9 cellular contexts compared by ENCODE assay signal in the genomic region with DNA sequence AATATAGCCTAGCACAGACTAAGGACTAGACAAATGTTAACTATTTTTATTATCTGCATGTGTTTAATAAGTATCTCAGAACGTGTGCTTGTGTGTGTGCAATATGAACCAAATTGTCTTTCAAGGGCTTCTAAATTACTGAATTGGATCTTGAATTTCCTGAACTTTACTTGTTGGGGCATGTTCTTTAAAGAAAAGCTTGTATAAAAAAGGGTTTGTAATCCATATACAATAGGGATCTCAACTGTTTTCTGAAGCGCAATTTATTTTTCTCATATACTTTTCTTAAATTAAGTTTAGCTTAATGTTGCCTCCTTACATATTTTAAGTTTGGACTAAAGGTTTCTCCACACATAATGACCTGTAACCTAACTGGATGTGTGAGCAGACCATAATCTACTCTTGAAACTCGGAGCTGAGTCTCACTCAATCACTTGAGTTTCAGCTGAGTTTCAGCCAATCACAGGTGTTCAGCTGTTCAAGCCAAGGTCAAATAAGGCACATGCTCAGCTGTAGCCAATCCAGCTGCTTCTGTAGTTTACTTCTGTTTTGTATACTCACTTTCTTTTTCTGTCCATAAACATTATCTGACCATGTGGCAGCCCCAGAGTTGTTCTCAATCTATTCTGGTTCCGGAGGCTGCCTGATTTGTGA.
DNase-seq lines count a peak whose midpoint lies in the region; ATAC-seq lines count a peak whose summit lies in the region.
"Had no signal": no experiment of that assay in that cellular context is flagged by ENCODE, and none has a peak within 500 bp of the region (broad histone marks: within the 10 kb centered on the region; RNA-seq: fewer than 3 reads in every experiment).

No MANE protein-coding gene starts in this region.

- H3K36me3 Mint-ChIP-seq in IgD-negative memory B cell (no peaks in the 10 kb centered on the region), memory B cell (no peaks in the 10 kb centered on the region)

- no peaks in the 10 kb centered on the region for H3K9me3 Mint-ChIP-seq in IgD-negative memory B cell
- H3K9me3 Mint-ChIP-seq in memory B cell = no peaks in the 10 kb centered on the region

- ATAC-seq in GM18868 (IDR thresholded peaks at IDR 0.05; ENCODE audit: unreplicated experiment) = peak; percentile 79
- peak; percentile 84 for ATAC-seq in GM21737 (IDR thresholded peaks at IDR 0.05; ENCODE audit: unreplicated experiment)
- ATAC-seq in memory B cell (ENCODE audit: low read depth) = peak; percentile 65
- ATAC-seq in activated CD4-positive, CD25-positive, alpha-beta regulatory T cell treated with anti-CD3 and anti-CD28 coated beads, Interleukin-2, amount 50 U/mL, for 24 hours = no peak

- no peak for DNase-seq in memory B cell (ENCODE audit: low spot score in 2 of 2)
- no peak for DNase-seq in activated effector memory CD4-positive, alpha-beta T cell treated with anti-CD3 and anti-CD28 coated beads, Interleukin-2, amount 50 U/mL, for 16 hours
- DNase-seq in cerebellum (ENCODE audit: low spot score) = no peak
- DNase-seq in COLO668 (lab: John Stamatoyannopoulos, UW; ENCODE audit: unreplicated experiment) = no peak
- DNase-seq: tibial artery had no signal

- H3K27me3 Mint-ChIP-seq in IgD-negative memory B cell = peaks cover 1% of the 10 kb centered on the region
- H3K27me3 Mint-ChIP-seq in memory B cell = no peaks in the 10 kb centered on the region

- H3K27ac Mint-ChIP-seq in IgD-negative memory B cell = peak overlapping the region; percentile 83 to 96 (median 87)
- peak overlapping the region; percentile 70 for H3K27ac Mint-ChIP-seq in memory B cell

- H3K4me3 Mint-ChIP-seq in IgD-negative memory B cell (peak overlapping the region in 3 of 4 donors; percentile 72 to 82 (median 73)), memory B cell (peak overlapping the region; percentile 34)

- H3K4me1 Mint-ChIP-seq in IgD-negative memory B cell (peaks cover 26 to 32% (median 30%) of the 10 kb centered on the region in 3 donors), memory B cell (peaks cover 26% of the 10 kb centered on the region)

Comparison
In these comparisons a context has a peak if more than half of its experiments do, and no peak if none do; other contexts are left out.
1. ATAC-seq: peak in GM18868 (single experiment), GM21737 (single experiment) and memory B cell (single experiment); none in activated CD4-positive, CD25-positive, alpha-beta regulatory T cell treated with anti-CD3 and anti-CD28 coated beads, Interleukin-2, amount 50 U/mL, for 24 hours (0 of 2).